Comparison of ENCODE assay signal across 22 cellular contexts in the genomic region with DNA sequence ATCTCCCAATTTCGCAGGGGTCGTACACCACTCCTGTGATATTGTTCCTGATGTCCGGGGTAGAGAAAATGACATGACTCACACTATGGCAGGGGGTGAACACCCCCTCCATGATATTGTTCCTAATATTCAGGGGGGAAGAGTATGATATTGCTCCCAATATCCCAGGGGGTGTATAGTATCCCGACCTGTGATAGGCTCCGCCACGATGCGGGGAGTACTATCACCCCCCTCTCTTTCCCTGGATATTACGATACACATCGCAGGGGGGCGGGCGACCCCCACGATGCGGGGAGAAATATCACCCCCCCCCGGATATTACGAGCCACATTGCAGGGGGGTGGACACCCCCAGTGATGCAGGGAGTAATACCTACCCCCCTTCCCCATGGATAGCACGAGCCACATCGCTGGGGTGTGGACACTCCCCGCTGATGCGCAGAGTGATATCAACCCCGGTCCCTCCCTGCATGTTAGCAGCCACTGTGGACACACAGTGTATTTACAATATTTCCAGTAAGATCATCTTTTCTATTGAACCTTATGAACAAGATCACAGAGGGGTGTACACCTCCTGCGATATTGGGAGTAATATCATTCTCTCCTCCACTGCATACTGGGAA. TPM values are rescaled to one million over a fixed set of nuclear protein-coding genes. Genes with fewer than 3 reads are reported as not detected.
DNase-seq lines count a peak whose midpoint lies in the region; ATAC-seq and TF ChIP-seq lines count a peak whose summit lies in the region.
"Had no signal": no experiment of that assay in that cellular context is flagged by ENCODE, and none has a peak within 500 bp of the region (broad histone marks: within the 10 kb centered on the region; RNA-seq: fewer than 3 reads in every experiment).

No MANE protein-coding gene starts in this region.

- TF ChIP-seq CTCF in upper lobe of right lung (IDR thresholded peaks at IDR 0.05) = no peak

- H3K4me1 ChIP-seq in Karpas-422 (ENCODE audit: low read length) (no peaks in the 10 kb centered on the region), upper lobe of right lung (no peaks in the 10 kb centered on the region)
- H3K4me1 ChIP-seq: BLaER1, SJSA1 had no signal

- H3K36me3 ChIP-seq in Karpas-422 (ENCODE audit: insufficient read depth, low read length) (no peaks in the 10 kb centered on the region), upper lobe of right lung (no peaks in the 10 kb centered on the region)
- H3K36me3 ChIP-seq: BLaER1, SJSA1 had no signal

- H3K79me2 ChIP-seq in Karpas-422 (ENCODE audit: low read length) = no peaks in the 10 kb centered on the region

- ATAC-seq in activated naive CD8-positive, alpha-beta T cell treated with anti-CD3 and anti-CD28 coated beads, Interleukin-2, amount 10 ng/mL, durations not matched to agents 7 days and 5 days (ENCODE audit: low read depth) = peak; percentile 45
- ATAC-seq in activated naive CD8-positive, alpha-beta T cell treated with anti-CD3 and anti-CD28 coated beads, Interleukin-2, amount 50 U/mL, for 24 hours = no peak
- peak; percentile 49 for ATAC-seq in activated CD8-positive, alpha-beta T cell treated with anti-CD3 and anti-CD28 coated beads, Interleukin-2, amount 10 ng/mL, durations not matched to agents 7 days and 5 days
- ATAC-seq in upper lobe of right lung = no peak
- ATAC-seq: K562, Right ventricle myocardium inferior had no signal

- H3K9me3 Mint-ChIP-seq in activated naive CD8-positive, alpha-beta T cell treated with anti-CD3 and anti-CD28 coated beads, Interleukin-2, amount 10 ng/mL, durations not matched to agents 7 days and 5 days = no peaks in the 10 kb centered on the region
- H3K9me3 Mint-ChIP-seq in activated naive CD8-positive, alpha-beta T cell treated with anti-CD3 and anti-CD28 coated beads, Interleukin-2, amount 50 U/mL, for 24 hours = no peaks in the 10 kb centered on the region
- no peaks in the 10 kb centered on the region for H3K9me3 Mint-ChIP-seq in activated CD8-positive, alpha-beta T cell treated with anti-CD3 and anti-CD28 coated beads, Interleukin-2, amount 10 ng/mL, durations not matched to agents 7 days and 5 days (ENCODE audit: insufficient read depth)
- H3K9me3 Mint-ChIP-seq: CD4-positive, alpha-beta T cell; H9 had no signal

- CTCF ChIA-PET in activated CD8-positive, alpha-beta T cell treated with anti-CD3 and anti-CD28 coated beads, Interleukin-2, amount 10 ng/mL, durations not matched to agents 7 days and 5 days (lab: Charles Lee) = no interaction called here

- no peak for DNase-seq in activated naive CD8-positive, alpha-beta T cell treated with anti-CD3 and anti-CD28 coated beads, Interleukin-2, amount 10 ng/mL, durations not matched to agents 7 days and 5 days
- no peak for DNase-seq in activated naive CD8-positive, alpha-beta T cell treated with anti-CD3 and anti-CD28 coated beads, Interleukin-2, amount 50 U/mL, for 24 hours
- DNase-seq in Karpas-422 (peak; percentile 36), upper lobe of right lung (peak; percentile 29), dermis blood vessel endothelial cell (no peak), NCI-H226 (no peak)
- DNase-seq in activated CD8-positive, alpha-beta T cell treated with anti-CD3 and anti-CD28 coated beads, Interleukin-2, amount 10 ng/mL, durations not matched to agents 7 days and 5 days = peak; percentile 49
- DNase-seq: ACHN; CD4-positive, alpha-beta T cell; COR-L47; DMS79; H9; NCI-H1105; NCI-H146; NCI-H2029; NCI-H345; NCI-H524 treated with DMSO at 0.1 percent for 48 hours; OCI-M1 had no signal

- no peaks in the 10 kb centered on the region for H4K20me1 ChIP-seq in Karpas-422 (ENCODE audit: insufficient read depth, low read depth, low read length)
- H4K20me1 ChIP-seq: BLaER1 had no signal

- intact Hi-C loops in upper lobe of right lung (cut with DNase I) = no loop called here

- H3K4me3 Mint-ChIP-seq in activated naive CD8-positive, alpha-beta T cell treated with anti-CD3 and anti-CD28 coated beads, Interleukin-2, amount 10 ng/mL, durations not matched to agents 7 days and 5 days = no peak overlapping the region
- H3K4me3 Mint-ChIP-seq in activated naive CD8-positive, alpha-beta T cell treated with anti-CD3 and anti-CD28 coated beads, Interleukin-2, amount 50 U/mL, for 24 hours = no peak overlapping the region
- H3K4me3 Mint-ChIP-seq in activated CD8-positive, alpha-beta T cell treated with anti-CD3 and anti-CD28 coated beads, Interleukin-2, amount 10 ng/mL, durations not matched to agents 7 days and 5 days = no peak overlapping the region
- H3K4me3 Mint-ChIP-seq: CD4-positive, alpha-beta T cell; H9 had no signal

- POLR2A ChIA-PET in activated naive CD8-positive, alpha-beta T cell treated with anti-CD3 and anti-CD28 coated beads, Interleukin-2, amount 10 ng/mL, durations not matched to agents 7 days and 5 days (lab: Charles Lee) = no interaction called here
- POLR2A ChIA-PET in activated CD8-positive, alpha-beta T cell treated with anti-CD3 and anti-CD28 coated beads, Interleukin-2, amount 10 ng/mL, durations not matched to agents 7 days and 5 days (lab: Charles Lee) = no interaction called here

- no peak overlapping the region for H3K27ac Mint-ChIP-seq in activated naive CD8-positive, alpha-beta T cell treated with anti-CD3 and anti-CD28 coated beads, Interleukin-2, amount 10 ng/mL, durations not matched to agents 7 days and 5 days
- no peak overlapping the region for H3K27ac Mint-ChIP-seq in activated naive CD8-positive, alpha-beta T cell treated with anti-CD3 and anti-CD28 coated beads, Interleukin-2, amount 50 U/mL, for 24 hours
- no peak overlapping the region for H3K27ac Mint-ChIP-seq in activated CD8-positive, alpha-beta T cell treated with anti-CD3 and anti-CD28 coated beads, Interleukin-2, amount 10 ng/mL, durations not matched to agents 7 days and 5 days
- H3K27ac Mint-ChIP-seq: CD4-positive, alpha-beta T cell; H9 had no signal

- no peaks in the 10 kb centered on the region for H3K36me3 Mint-ChIP-seq in activated naive CD8-positive, alpha-beta T cell treated with anti-CD3 and anti-CD28 coated beads, Interleukin-2, amount 10 ng/mL, durations not matched to agents 7 days and 5 days
- no peaks in the 10 kb centered on the region for H3K36me3 Mint-ChIP-seq in activated naive CD8-positive, alpha-beta T cell treated with anti-CD3 and anti-CD28 coated beads, Interleukin-2, amount 50 U/mL, for 24 hours (ENCODE audit: low read depth)
- no peaks in the 10 kb centered on the region for H3K36me3 Mint-ChIP-seq in activated CD8-positive, alpha-beta T cell treated with anti-CD3 and anti-CD28 coated beads, Interleukin-2, amount 10 ng/mL, durations not matched to agents 7 days and 5 days (ENCODE audit: low read depth)

- H3K27me3 Mint-ChIP-seq in activated naive CD8-positive, alpha-beta T cell treated with anti-CD3 and anti-CD28 coated beads, Interleukin-2, amount 10 ng/mL, durations not matched to agents 7 days and 5 days = peaks cover 24% of the 10 kb centered on the region
- H3K27me3 Mint-ChIP-seq in activated naive CD8-positive, alpha-beta T cell treated with anti-CD3 and anti-CD28 coated beads, Interleukin-2, amount 50 U/mL, for 24 hours = peaks cover 12% of the 10 kb centered on the region
- peaks cover 18% of the 10 kb centered on the region for H3K27me3 Mint-ChIP-seq in activated CD8-positive, alpha-beta T cell treated with anti-CD3 and anti-CD28 coated beads, Interleukin-2, amount 10 ng/mL, durations not matched to agents 7 days and 5 days (ENCODE audit: low read depth)

- H3K4me3 ChIP-seq in Karpas-422 (ENCODE audit: low read length) = no peak overlapping the region
- no peak overlapping the region for H3K4me3 ChIP-seq in upper lobe of right lung
- H3K4me3 ChIP-seq: BLaER1, K562, SJSA1 had no signal

- no peak overlapping the region for H3K9ac ChIP-seq in Karpas-422 (ENCODE audit: low read length)
- H3K9ac ChIP-seq: BLaER1 had no signal

- H2AFZ ChIP-seq in Karpas-422 (ENCODE audit: low read length) = no peak overlapping the region

- no peaks in the 10 kb centered on the region for H3K9me3 ChIP-seq in Karpas-422 (ENCODE audit: low read length)
- H3K9me3 ChIP-seq in upper lobe of right lung = no peaks in the 10 kb centered on the region
- H3K9me3 ChIP-seq: BLaER1, SJSA1 had no signal

- H3K4me1 Mint-ChIP-seq in activated naive CD8-positive, alpha-beta T cell treated with anti-CD3 and anti-CD28 coated beads, Interleukin-2, amount 10 ng/mL, durations not matched to agents 7 days and 5 days = no peaks in the 10 kb centered on the region
- no peaks in the 10 kb centered on the region for H3K4me1 Mint-ChIP-seq in activated naive CD8-positive, alpha-beta T cell treated with anti-CD3 and anti-CD28 coated beads, Interleukin-2, amount 50 U/mL, for 24 hours
- H3K4me1 Mint-ChIP-seq in activated CD8-positive, alpha-beta T cell treated with anti-CD3 and anti-CD28 coated beads, Interleukin-2, amount 10 ng/mL, durations not matched to agents 7 days and 5 days (ENCODE audit: low read depth) = no peaks in the 10 kb centered on the region

- H3K4me2 ChIP-seq in Karpas-422 (ENCODE audit: low read depth, low read length, poor library complexity, severe bottlenecking) = no peak overlapping the region
- H3K4me2 ChIP-seq: BLaER1 had no signal

- H3K27me3 ChIP-seq in Karpas-422 (ENCODE audit: low read length) (no peaks in the 10 kb centered on the region), upper lobe of right lung (no peaks in the 10 kb centered on the region)
- H3K27me3 ChIP-seq: BLaER1 had no signal

- H3K27ac ChIP-seq in Karpas-422 (ENCODE audit: low read length) = no peak overlapping the region
- no peak overlapping the region for H3K27ac ChIP-seq in upper lobe of right lung
- H3K27ac ChIP-seq: BLaER1, SJSA1 had no signal

- no peaks in the 10 kb centered on the region for H3K9me2 ChIP-seq in Karpas-422 (replicated peaks; ENCODE audit: insufficient read depth, low read length)

RNA-seq across cellular contexts. Expression of gene SMIM41, which starts 17.7 kb away (rescaled TPM):
- not detected for total RNA-seq in activated naive CD8-positive, alpha-beta T cell treated with anti-CD3 and anti-CD28 coated beads, Interleukin-2, amount 10 ng/mL, durations not matched to agents 7 days and 5 days
- total RNA-seq in Karpas-422 (2014; rRNA removed; shearing (Covaris generic); ENCODE audit: low replicate concordance) = 0.75 TPM in 1 of 2 replicates, not detected in the other
- not detected for total RNA-seq in activated CD8-positive, alpha-beta T cell treated with anti-CD3 and anti-CD28 coated beads, Interleukin-2, amount 10 ng/mL, durations not matched to agents 7 days and 5 days
- total RNA-seq in upper lobe of right lung = 6.1 TPM
- not detected in 2 replicates for total RNA-seq in dermis blood vessel endothelial cell
- total RNA-seq: CD4-positive, alpha-beta T cell; H9; K562; SJSA1 had no signal

RNA-seq across cellular contexts. Expression of gene ATG101, which starts 27.4 kb away (rescaled TPM):
- 10 to 100 TPM; 25.2 to 28.8 TPM for total RNA-seq in activated naive CD8-positive, alpha-beta T cell treated with anti-CD3 and anti-CD28 coated beads, Interleukin-2, amount 10 ng/mL, durations not matched to agents 7 days and 5 days
- 31.9 and 63.0 TPM in 2 replicates for total RNA-seq in Karpas-422 (2014; rRNA removed; shearing (Covaris generic); ENCODE audit: low replicate concordance)
- 10 to 100 TPM; 28.8 to 31.1 TPM for total RNA-seq in activated CD8-positive, alpha-beta T cell treated with anti-CD3 and anti-CD28 coated beads, Interleukin-2, amount 10 ng/mL, durations not matched to agents 7 days and 5 days
- total RNA-seq in upper lobe of right lung = 37.3 TPM
- total RNA-seq in dermis blood vessel endothelial cell = 55.1 and 79.6 TPM in 2 replicates

RNA-seq across cellular contexts. Expression of gene NR4A1, which starts 45.9 kb away (rescaled TPM):
- total RNA-seq in activated naive CD8-positive, alpha-beta T cell treated with anti-CD3 and anti-CD28 coated beads, Interleukin-2, amount 10 ng/mL, durations not matched to agents 7 days and 5 days = 1 to 10 TPM; 8.6 to 8.8 TPM
- 11.7 and 26.9 TPM in 2 replicates for total RNA-seq in Karpas-422 (2014; rRNA removed; shearing (Covaris generic); ENCODE audit: low replicate concordance)
- 1 to 10 TPM; 4.3 to 5.6 TPM for total RNA-seq in activated CD8-positive, alpha-beta T cell treated with anti-CD3 and anti-CD28 coated beads, Interleukin-2, amount 10 ng/mL, durations not matched to agents 7 days and 5 days
- total RNA-seq in upper lobe of right lung (67.0 TPM), dermis blood vessel endothelial cell (0.70 and 3.1 TPM in 2 replicates)

Comparison
In these comparisons a context has a peak if more than half of its experiments do, and no peak if none do; other contexts are left out.
1. ATAC-seq: peak in activated naive CD8-positive, alpha-beta T cell treated with anti-CD3 and anti-CD28 coated beads, Interleukin-2, amount 10 ng/mL, durations not matched to agents 7 days and 5 days (single experiment) and activated CD8-positive, alpha-beta T cell treated with anti-CD3 and anti-CD28 coated beads, Interleukin-2, amount 10 ng/mL, durations not matched to agents 7 days and 5 days (single experiment); none in activated naive CD8-positive, alpha-beta T cell treated with anti-CD3 and anti-CD28 coated beads, Interleukin-2, amount 50 U/mL, for 24 hours (single experiment) and upper lobe of right lung (single experiment).
2. DNase-seq: peak in Karpas-422 (single experiment), activated CD8-positive, alpha-beta T cell treated with anti-CD3 and anti-CD28 coated beads, Interleukin-2, amount 10 ng/mL, durations not matched to agents 7 days and 5 days (single experiment) and upper lobe of right lung (single experiment); none in activated naive CD8-positive, alpha-beta T cell treated with anti-CD3 and anti-CD28 coated beads, Interleukin-2, amount 10 ng/mL, durations not matched to agents 7 days and 5 days (single experiment), activated naive CD8-positive, alpha-beta T cell treated with anti-CD3 and anti-CD28 coated beads, Interleukin-2, amount 50 U/mL, for 24 hours (single experiment), dermis blood vessel endothelial cell (single experiment) and NCI-H226 (single experiment).